ENCODE assay signal across 8 cellular contexts in genomic region chr7:138001529-138002095, GRCh38. TPM values are rescaled to one million over a fixed set of nuclear protein-coding genes. Genes with fewer than 3 reads are reported as not detected.
A peak's percentile ranks its signal among the peaks of the same experiment; 100 is the strongest.
DNase-seq lines count a peak whose midpoint lies in the region; ATAC-seq and TF ChIP-seq lines count a peak whose summit lies in the region.

CREB3L2 (minus strand) TSS chr7:138002086; CDS start chr7:138001705, 381 bp downstream.

- H3K27me3 ChIP-seq in NT2/D1 (ENCODE audit: insufficient read depth, insufficient read length), result no peaks in the 10 kb centered on the region
- H3K27me3 ChIP-seq in esophagus muscularis mucosa, result no peaks in the 10 kb centered on the region

- WGBS in esophagus muscularis mucosa, result 1% methylated on average over 14 of the region's 47 CpGs

- peak within 1 kb of the TSS; percentile 88 for H3K9ac ChIP-seq in NT2/D1 (ENCODE audit: insufficient read length, low read depth)

- ATAC-seq in HG03025 (IDR thresholded peaks at IDR 0.05; ENCODE audit: low FRiP score, unreplicated experiment) (peak; percentile 28), natural killer cell (peak; percentile 41 to 58 (median 44))

- peak within 1 kb of the TSS; percentile 94 to 96 for H3K27ac Mint-ChIP-seq in natural killer cell
- peak within 1 kb of the TSS; percentile 84 for H3K27ac Mint-ChIP-seq in stimulated activated naive CD8-positive, alpha-beta T cell treated with anti-CD3 and anti-CD28 coated beads, Interleukin-15, Interleukin-2, amounts not matched to agents 100 ng/mL and 50 ng/mL, for 24 hours

- DNase-seq in NCI-H2107 (lab: John Stamatoyannopoulos, UW) (peak; percentile 58), NCI-H2107 treated with DMSO at 0.1 percent for 48 hours (lab: John Stamatoyannopoulos, UW; ENCODE audit: unreplicated experiment) (no peak), NT2/D1 (ENCODE audit: low read depth, low spot score) (no peak), esophagus muscularis mucosa (ENCODE audit: extremely low spot score) (no peak), natural killer cell (peak; percentile 61)
- DNase-seq in activated T-cell treated with anti-CD3 and anti-CD28 coated beads, Interleukin-2, amount 50 U/mL, for 1 hour, result peak; percentile 69

- no peaks in the 10 kb centered on the region for H3K36me3 Mint-ChIP-seq in natural killer cell
- peaks cover 12% of the 10 kb centered on the region for H3K36me3 Mint-ChIP-seq in stimulated activated naive CD8-positive, alpha-beta T cell treated with anti-CD3 and anti-CD28 coated beads, Interleukin-15, Interleukin-2, amounts not matched to agents 100 ng/mL and 50 ng/mL, for 24 hours (ENCODE audit: low read depth)

- peaks cover 10% of the 10 kb centered on the region for H3K36me3 ChIP-seq in NT2/D1 (ENCODE audit: insufficient read depth, insufficient read length, low read length)
- no peaks in the 10 kb centered on the region for H3K36me3 ChIP-seq in esophagus muscularis mucosa

- H3K9me3 ChIP-seq in NT2/D1 (ENCODE audit: insufficient read depth, low read length) (no peaks in the 10 kb centered on the region), esophagus muscularis mucosa (no peaks in the 10 kb centered on the region)

- no peaks in the 10 kb centered on the region for H3K9me3 Mint-ChIP-seq in natural killer cell
- H3K9me3 Mint-ChIP-seq in stimulated activated naive CD8-positive, alpha-beta T cell treated with anti-CD3 and anti-CD28 coated beads, Interleukin-15, Interleukin-2, amounts not matched to agents 100 ng/mL and 50 ng/mL, for 24 hours, result no peaks in the 10 kb centered on the region

- TF ChIP-seq CTCF in esophagus muscularis mucosa (IDR thresholded peaks at IDR 0.05), result no peak
- no peak for TF ChIP-seq CTCF in natural killer cell (IDR thresholded peaks at IDR 0.05)

- TF ChIP-seq EP300 in esophagus muscularis mucosa (IDR thresholded peaks at IDR 0.05), result no peak

- H3K4me1 ChIP-seq in NT2/D1 (ENCODE audit: insufficient read depth, insufficient read length) (no peaks in the 10 kb centered on the region), esophagus muscularis mucosa (peaks cover 29 to 52% (median 41%) of the 10 kb centered on the region in 4 donors)

- no peaks in the 10 kb centered on the region for H3K27me3 Mint-ChIP-seq in natural killer cell (ENCODE audit: low read depth in 2 of 2)
- no peaks in the 10 kb centered on the region for H3K27me3 Mint-ChIP-seq in stimulated activated naive CD8-positive, alpha-beta T cell treated with anti-CD3 and anti-CD28 coated beads, Interleukin-15, Interleukin-2, amounts not matched to agents 100 ng/mL and 50 ng/mL, for 24 hours

- H3K27ac ChIP-seq in esophagus muscularis mucosa (replicated peaks in 1 of 4), result peak within 1 kb of the TSS; percentile 93 to 98 (median 94)

- H3K4me3 ChIP-seq in NT2/D1 (ENCODE audit: insufficient read length, low read depth), result peak within 1 kb of the TSS; percentile 87
- peak within 1 kb of the TSS; percentile 73 to 95 (median 86) for H3K4me3 ChIP-seq in esophagus muscularis mucosa

- peak within 1 kb of the TSS; percentile 99 for H3K4me3 Mint-ChIP-seq in natural killer cell
- H3K4me3 Mint-ChIP-seq in stimulated activated naive CD8-positive, alpha-beta T cell treated with anti-CD3 and anti-CD28 coated beads, Interleukin-15, Interleukin-2, amounts not matched to agents 100 ng/mL and 50 ng/mL, for 24 hours, result peak within 1 kb of the TSS; percentile 92

- intact Hi-C loops in esophagus muscularis mucosa (cut with DNase I), result loop anchor here (5.0 kb wide), 1 partner anchor 69 kb away; no protein-coding TSS in a partner anchor
- intact Hi-C loops in natural killer cell (cut with micrococcal nuclease), result loop anchor here (1.0 to 2.0 kb wide), 2 partner anchors 67 to 751 kb away; no protein-coding TSS in a partner anchor

- H3K4me1 Mint-ChIP-seq in natural killer cell, result peaks cover 44 to 46% of the 10 kb centered on the region in 2 donors
- peaks cover 50% of the 10 kb centered on the region for H3K4me1 Mint-ChIP-seq in stimulated activated naive CD8-positive, alpha-beta T cell treated with anti-CD3 and anti-CD28 coated beads, Interleukin-15, Interleukin-2, amounts not matched to agents 100 ng/mL and 50 ng/mL, for 24 hours (ENCODE audit: low read depth)

- peak; percentile 81 for TF ChIP-seq POLR2A in esophagus muscularis mucosa (IDR thresholded peaks at IDR 0.05; ENCODE audit: low read depth)

RNA-seq across cellular contexts. Expression of gene CREB3L2, which starts in this region (rescaled TPM):
- total RNA-seq in esophagus muscularis mucosa (10 to 100 TPM; 29.2 to 43.4 (median 37.1) TPM), natural killer cell (10 to 100 TPM; 45.9 to 54.6 (median 52.5) TPM)

Comparison
In these comparisons a context has a peak if more than half of its experiments do, and no peak if none do; other contexts are left out.
1. DNase-seq: peak in NCI-H2107 (single experiment), activated T-cell treated with anti-CD3 and anti-CD28 coated beads, Interleukin-2, amount 50 U/mL, for 1 hour (single experiment) and natural killer cell (single experiment); none in NCI-H2107 treated with DMSO at 0.1 percent for 48 hours (single experiment), NT2/D1 (single experiment) and esophagus muscularis mucosa (single experiment).